ENCODE assay signal across 27 cellular contexts in the genomic region with DNA sequence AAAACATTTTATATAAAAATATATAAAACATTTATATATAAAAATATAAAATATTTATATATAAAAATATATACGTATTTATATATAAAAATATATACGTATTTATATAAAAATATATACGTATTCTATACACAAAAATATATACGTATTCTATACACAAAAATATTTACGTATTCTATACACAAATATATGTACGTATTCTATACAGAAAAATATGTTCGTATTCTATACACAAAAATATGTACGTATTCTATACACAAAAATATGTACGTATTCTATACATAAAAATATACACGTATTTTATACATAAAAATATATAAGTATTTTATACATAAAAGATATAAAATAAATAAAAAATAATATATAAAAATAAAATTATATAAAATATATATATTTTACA.
"Had no signal": no experiment of that assay in that cellular context is flagged by ENCODE, and none has a peak within 500 bp of the region (broad histone marks: within the 10 kb centered on the region; RNA-seq: fewer than 3 reads in every experiment).

No MANE protein-coding gene starts in this region.

- ATAC-seq: stimulated activated effector memory CD8-positive, alpha-beta T cell treated with anti-CD3 and anti-CD28 coated beads, Interleukin-12 subunit alpha, Interleukin-12 subunit beta, amount 100 ng/mL, for 72 hours; stimulated activated memory B cell treated with anti-CD40 and anti-IgM and Interleukin-4, amounts not matched to agents 10 μg/mL and 1 μg/mL and 100 μg/mL, for 72 hours; stimulated activated naive B cell treated with anti-CD40 and anti-IgM and Interleukin-4, amounts not matched to agents 10 μg/mL and 1 μg/mL and 100 μg/mL, for 72 hours; stimulated activated naive CD8-positive, alpha-beta T cell treated with anti-CD3 and anti-CD28 coated beads, Interleukin-15, amount 100 ng/mL, for 72 hours; stimulated activated naive CD8-positive, alpha-beta T cell treated with anti-CD3 and anti-CD28 coated beads, Interleukin-15, Interleukin-2, amounts not matched to agents 100 U/mL and 50 U/mL, for 24 hours; upper lobe of right lung had no signal

- H3K4me1 ChIP-seq: stomach, suprapubic skin, testis, thyroid gland, tibial artery, tibial nerve, transverse colon, upper lobe of left lung, upper lobe of right lung, uterus, vagina had no signal

- H3K36me3 ChIP-seq: stomach, suprapubic skin, thoracic aorta, thyroid gland, tibial artery, tibial nerve, transverse colon, upper lobe of left lung, upper lobe of right lung, uterus, vagina had no signal

- H3K9me3 ChIP-seq: stomach, suprapubic skin, testis, thoracic aorta, thyroid gland, tibial artery, tibial nerve, transverse colon, upper lobe of left lung, upper lobe of right lung, uterus, vagina had no signal

- H3K27ac ChIP-seq: stomach, suprapubic skin, testis, thoracic aorta, thyroid gland, tibial artery, tibial nerve, transverse colon, upper lobe of left lung, upper lobe of right lung, uterus, vagina had no signal

- H3K4me3 ChIP-seq: stomach, suprapubic skin, testis, thoracic aorta, thyroid gland, tibial artery, tibial nerve, transverse colon, upper lobe of left lung, upper lobe of right lung, uterus, vagina had no signal

- FAIRE-seq: urothelium cell line had no signal

- DNase-seq: stimulated activated CD4-positive, alpha-beta T cell treated with anti-CD3 and anti-CD28 coated beads, Interleukin-2, amount 100 ng/mL, for 48 hours; stimulated activated CD4-positive, alpha-beta T cell treated with anti-CD3 and anti-CD28 coated beads, Interleukin-4, amount 100 ng/mL, for 1 hour; stimulated activated CD4-positive, alpha-beta T cell treated with anti-CD3 and anti-CD28 coated beads, Interleukin-4, amount 100 ng/mL, for 24 hours; stimulated activated CD4-positive, alpha-beta T cell treated with anti-CD3 and anti-CD28 coated beads, Interleukin-4, amount 100 ng/mL, for 4 hours; stimulated activated CD8-positive, alpha-beta memory T cell treated with anti-CD3 and anti-CD28 coated beads, Interleukin-4, amount 100 ng/mL, for 48 hours; stimulated activated naive B cell treated with anti-CD40 and anti-IgM and Interleukin-4, amounts not matched to agents 10 μg/mL and 1 μg/mL and 100 μg/mL, for 72 hours; stimulated activated naive CD4-positive, alpha-beta T cell; stimulated activated naive CD4-positive, alpha-beta T cell treated with Interleukin-2 at 50 U/mL for 16 hours; stimulated activated naive CD8-positive, alpha-beta T cell treated with anti-CD3 and anti-CD28 coated beads, Interleukin-15, amount 100 ng/mL, for 72 hours; stimulated activated naive CD8-positive, alpha-beta T cell treated with anti-CD3 and anti-CD28 coated beads, Interleukin-15, Interleukin-2, amounts not matched to agents 100 U/mL and 50 U/mL, for 24 hours; stomach; substantia nigra; testis; thyroid gland; tibial artery; transverse colon; trophoblast cell; upper lobe of left lung; upper lobe of right lung; uterus had no signal

- H3K27me3 ChIP-seq: stomach, suprapubic skin, testis, thyroid gland, tibial artery, tibial nerve, transverse colon, upper lobe of left lung, upper lobe of right lung, uterus, vagina had no signal
